In the genomic region with DNA sequence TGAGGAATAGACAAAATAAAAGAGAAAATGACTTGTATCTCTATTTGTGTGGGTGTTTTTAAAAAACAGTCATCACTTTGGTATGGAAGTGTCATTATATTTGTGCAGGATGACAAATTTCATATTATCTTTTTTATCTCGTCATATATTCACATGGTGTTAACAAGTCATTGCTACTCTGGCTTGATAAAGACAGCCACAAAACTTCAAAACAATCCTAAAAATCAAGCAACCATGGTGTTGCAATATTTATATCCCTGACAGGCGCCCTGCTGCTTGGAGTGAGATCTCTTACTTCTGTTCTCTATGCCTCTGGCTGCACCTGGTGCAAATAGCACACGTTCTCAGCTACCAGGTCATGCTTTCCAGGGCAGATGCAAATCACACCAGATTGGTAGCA, we compare ENCODE assay signal across 1 cellular context.
TF ChIP-seq lines count a peak whose summit lies in the region.

No MANE protein-coding gene starts in this region.

TF ChIP-seq in GM23338, 12 proteins besides CTCF, POLR2A, EP300 and RAD21 (continued from another document):
- TF ChIP-seq, protein P1, sequence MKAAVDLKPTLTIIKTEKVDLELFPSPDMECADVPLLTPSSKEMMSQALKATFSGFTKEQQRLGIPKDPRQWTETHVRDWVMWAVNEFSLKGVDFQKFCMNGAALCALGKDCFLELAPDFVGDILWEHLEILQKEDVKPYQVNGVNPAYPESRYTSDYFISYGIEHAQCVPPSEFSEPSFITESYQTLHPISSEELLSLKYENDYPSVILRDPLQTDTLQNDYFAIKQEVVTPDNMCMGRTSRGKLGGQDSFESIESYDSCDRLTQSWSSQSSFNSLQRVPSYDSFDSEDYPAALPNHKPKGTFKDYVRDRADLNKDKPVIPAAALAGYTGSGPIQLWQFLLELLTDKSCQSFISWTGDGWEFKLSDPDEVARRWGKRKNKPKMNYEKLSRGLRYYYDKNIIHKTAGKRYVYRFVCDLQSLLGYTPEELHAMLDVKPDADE (IDR thresholded peaks at IDR 0.05) = no peak
- no peak for TF ChIP-seq ZNF331 (CRISPR knock-in tag; IDR thresholded peaks at IDR 0.05; ENCODE audit: low read depth)
- TF ChIP-seq REST (IDR thresholded peaks at IDR 0.05; ENCODE audit: unreplicated experiment) = no peak
- TF ChIP-seq ZNF114 (CRISPR knock-in tag; IDR thresholded peaks at IDR 0.05) = no peak
- TF ChIP-seq EZH2 (IDR thresholded peaks at IDR 0.05; ENCODE audit: low read depth, unreplicated experiment) = no peak
- no peak for TF ChIP-seq JUNB (IDR thresholded peaks at IDR 0.05; ENCODE audit: unreplicated experiment)
